In the genomic region with DNA sequence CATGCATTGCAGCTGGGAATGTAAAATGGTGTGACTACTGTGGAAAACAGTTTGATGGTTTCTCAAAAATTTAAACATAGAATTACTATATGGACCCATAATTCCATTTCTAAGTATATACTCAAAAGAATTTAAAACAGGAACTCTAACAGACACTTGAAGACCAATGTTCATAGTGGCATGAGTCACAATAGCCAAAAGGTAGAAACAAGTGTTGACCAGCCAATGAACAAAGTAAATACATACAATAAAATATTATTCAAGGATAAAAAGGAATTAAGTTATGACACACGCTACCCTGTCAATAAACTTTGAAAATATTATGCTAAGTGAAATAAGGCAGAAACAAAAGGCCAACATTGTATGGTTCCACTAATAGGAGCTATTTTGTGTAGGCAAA, we compare ENCODE assay signal across 35 cellular contexts.
DNase-seq lines count a peak whose midpoint lies in the region; ATAC-seq, FAIRE-seq and TF ChIP-seq lines count a peak whose summit lies in the region.
"Had no signal": no experiment of that assay in that cellular context is flagged by ENCODE, and none has a peak within 500 bp of the region (broad histone marks: within the 10 kb centered on the region; RNA-seq: fewer than 3 reads in every experiment).

No MANE protein-coding gene starts in this region.

- H3K4ac ChIP-seq in mesendoderm (ENCODE audit: low read depth, low read length), result no peak overlapping the region

- POLR2A ChIA-PET in PC-3 (lab: Charles Lee; ENCODE audit: unreplicated experiment), result no interaction called here

- H3K27me3 ChIP-seq in PC-3 (ENCODE audit: low read length) (no peaks in the 10 kb centered on the region), bronchial epithelial cell (ENCODE audit: control insufficient read depth, insufficient read depth, low read length) (no peaks in the 10 kb centered on the region), mesendoderm (ENCODE audit: insufficient read depth, low read length, poor library complexity) (no peaks in the 10 kb centered on the region)
- H3K27me3 ChIP-seq: BLaER1; BLaER1 treated with 17β-estradiol and CSF1 and Interleukin-3, amounts not matched to agents 10 nM and 100 nM had no signal

- no TSS peak for BruUV-seq in PC-3 (replicated peaks; lab: Mats Ljungman, UMichigan)

- H3K4me3 ChIP-seq in PC-3 (ENCODE audit: low read length) (no peak overlapping the region), bronchial epithelial cell (ENCODE audit: low read depth, low read length) (no peak overlapping the region), epithelial cell of esophagus (ENCODE audit: low read length) (no peak overlapping the region), mesendoderm (ENCODE audit: low read length) (no peak overlapping the region)
- H3K4me3 ChIP-seq: A549; BLaER1; BLaER1 treated with 17β-estradiol and CSF1 and Interleukin-3, amounts not matched to agents 10 nM and 100 nM had no signal

- H3K79me1 ChIP-seq in mesendoderm (ENCODE audit: low read length), result no peaks in the 10 kb centered on the region

- no peak overlapping the region for H3K56ac ChIP-seq in mesendoderm (ENCODE audit: low read length)

- DNase-seq in PC-3, result peak; percentile 61
- DNase-seq in bronchial epithelial cell (ENCODE audit: low read depth), result peak; percentile 82
- DNase-seq in epithelial cell of esophagus (ENCODE audit: low read depth), result peak; percentile 57
- DNase-seq in mesendoderm, result no peak
- DNase-seq in NCI-H2196 (lab: John Stamatoyannopoulos, UW; ENCODE audit: unreplicated experiment), result no peak
- no peak for DNase-seq in GF-D8 (lab: John Stamatoyannopoulos, UW)
- DNase-seq: 8988T; ACHN; AML-193; BE2C; C1 segment of cervical spinal cord; Caco-2; Calu3; CD4-positive, alpha-beta memory T cell; CD4-positive, alpha-beta T cell; CD4-positive, CD25-positive, alpha-beta regulatory T cell; CD8-positive, alpha-beta memory T cell; CD8-positive, alpha-beta T cell; COR-L47; DMS 273 treated with DMSO at 0.1 percent for 48 hours; DMS153; DMS53; DMS79; DMS79 treated with DMSO at 0.1 percent for 48 hours; DND-41; EL had no signal

- ATAC-seq in PC-3, result peak; percentile 23
- ATAC-seq in HG03457 (IDR thresholded peaks at IDR 0.05; ENCODE audit: unreplicated experiment), result no peak
- ATAC-seq in HG03108 (IDR thresholded peaks at IDR 0.05; ENCODE audit: unreplicated experiment), result no peak
- ATAC-seq: A549; CD8-positive, alpha-beta T cell had no signal

- no CpG with 5 or more reads among the region's 1 CpG for WGBS in mesendoderm (ENCODE audit: extremely low coverage, insufficient coverage, low lambda C conversion rate)

- no peaks in the 10 kb centered on the region for H4K20me1 ChIP-seq in PC-3 (ENCODE audit: low read length)
- H4K20me1 ChIP-seq: BLaER1; BLaER1 treated with 17β-estradiol and CSF1 and Interleukin-3, amounts not matched to agents 10 nM and 100 nM had no signal

- intact Hi-C loops in PC-3 (cut with micrococcal nuclease), result no loop called here

- TF ChIP-seq CTCF in PC-3 (conservative IDR thresholded peaks at IDR 0.05; ENCODE audit: low read depth, low read length), result no peak
- no peak for TF ChIP-seq CTCF in bronchial epithelial cell (IDR thresholded peaks at IDR 0.05; ENCODE audit: insufficient read depth, low read length, severe bottlenecking)
- TF ChIP-seq CTCF in epithelial cell of esophagus (IDR thresholded peaks at IDR 0.05; ENCODE audit: insufficient read depth, low read depth, low read length, missing control alignments), result no peak

- no peak overlapping the region for H3K9ac ChIP-seq in PC-3 (ENCODE audit: low read length)
- no peak overlapping the region for H3K9ac ChIP-seq in mesendoderm (ENCODE audit: low read length)
- H3K9ac ChIP-seq: BLaER1; BLaER1 treated with 17β-estradiol and CSF1 and Interleukin-3, amounts not matched to agents 10 nM and 100 nM had no signal

- no peaks in the 10 kb centered on the region for H3K9me2 ChIP-seq in PC-3 (replicated peaks; ENCODE audit: low read length)

- H2BK120ac ChIP-seq in mesendoderm (ENCODE audit: low read depth, low read length), result no peak overlapping the region

- H4K8ac ChIP-seq in mesendoderm (ENCODE audit: low read depth, low read length), result no peak overlapping the region

- no peaks in the 10 kb centered on the region for H3K79me2 ChIP-seq in PC-3 (ENCODE audit: low read length)
- no peaks in the 10 kb centered on the region for H3K79me2 ChIP-seq in mesendoderm (ENCODE audit: control insufficient read depth, insufficient read depth, low read length)

- H3K27ac ChIP-seq in PC-3 (ENCODE audit: low read length) (no peak overlapping the region), mesendoderm (ENCODE audit: low read depth, low read length) (no peak overlapping the region)
- H3K27ac ChIP-seq: 22Rv1; BLaER1; BLaER1 treated with 17β-estradiol and CSF1 and Interleukin-3, amounts not matched to agents 10 nM and 100 nM; C4-2B had no signal

- H4K5ac ChIP-seq in mesendoderm (ENCODE audit: low read length), result no peak overlapping the region

- no peak overlapping the region for H2AK5ac ChIP-seq in mesendoderm (ENCODE audit: low read length)

- H3K23ac ChIP-seq in mesendoderm (ENCODE audit: low read length), result no peak overlapping the region

- no peaks in the 10 kb centered on the region for H3K9me3 ChIP-seq in PC-3 (ENCODE audit: low read length)
- H3K9me3 ChIP-seq: BE2C; BLaER1; BLaER1 treated with 17β-estradiol and CSF1 and Interleukin-3, amounts not matched to agents 10 nM and 100 nM; Caco-2 had no signal

- no peak overlapping the region for H2BK5ac ChIP-seq in mesendoderm (ENCODE audit: low read length)

- peak overlapping the region; percentile 19 for H2BK15ac ChIP-seq in mesendoderm (replicated peaks; ENCODE audit: low read depth)

- H3F3A ChIP-seq in PC-3 (ENCODE audit: low read length, unreplicated experiment), result peaks cover 4% of the 10 kb centered on the region

- no peaks in the 10 kb centered on the region for H3K36me3 ChIP-seq in PC-3 (ENCODE audit: low read depth, low read length)
- H3K36me3 ChIP-seq in bronchial epithelial cell (ENCODE audit: control insufficient read depth, insufficient read depth, low read length), result no peaks in the 10 kb centered on the region
- no peaks in the 10 kb centered on the region for H3K36me3 ChIP-seq in mesendoderm (ENCODE audit: control insufficient read depth, insufficient read depth, low read length)
- H3K36me3 ChIP-seq: BE2C; BLaER1; BLaER1 treated with 17β-estradiol and CSF1 and Interleukin-3, amounts not matched to agents 10 nM and 100 nM had no signal

- FAIRE-seq in bronchial epithelial cell (lab: Jason Lieb, UNC), result no peak
- FAIRE-seq: A204.1, A549, D721Med had no signal

- CTCF ChIA-PET in PC-3 (lab: Charles Lee), result no interaction called here

- H2AFZ ChIP-seq in PC-3 (ENCODE audit: low read length), result no peak overlapping the region

- H3K4me2 ChIP-seq in PC-3 (ENCODE audit: low read length) (no peak overlapping the region), mesendoderm (ENCODE audit: low read length) (no peak overlapping the region)
- H3K4me2 ChIP-seq: A549; BLaER1; BLaER1 treated with 17β-estradiol and CSF1 and Interleukin-3, amounts not matched to agents 10 nM and 100 nM had no signal

- H3K18ac ChIP-seq in mesendoderm (ENCODE audit: low read length), result no peak overlapping the region

- H3K4me1 ChIP-seq in PC-3 (ENCODE audit: insufficient read depth, low read length) (peaks cover 82% of the 10 kb centered on the region), mesendoderm (ENCODE audit: control insufficient read depth, low read depth, low read length) (peaks cover 14% of the 10 kb centered on the region)
- H3K4me1 ChIP-seq: BE2C; BLaER1; BLaER1 treated with 17β-estradiol and CSF1 and Interleukin-3, amounts not matched to agents 10 nM and 100 nM had no signal

Comparison
In these comparisons a context has a peak if more than half of its experiments do, and no peak if none do; other contexts are left out.
1. DNase-seq: peak in PC-3 (single experiment), bronchial epithelial cell (single experiment) and epithelial cell of esophagus (single experiment); none in mesendoderm (single experiment), NCI-H2196 (single experiment) and GF-D8 (single experiment).